8 cellular contexts compared by ENCODE assay signal in the genomic region with DNA sequence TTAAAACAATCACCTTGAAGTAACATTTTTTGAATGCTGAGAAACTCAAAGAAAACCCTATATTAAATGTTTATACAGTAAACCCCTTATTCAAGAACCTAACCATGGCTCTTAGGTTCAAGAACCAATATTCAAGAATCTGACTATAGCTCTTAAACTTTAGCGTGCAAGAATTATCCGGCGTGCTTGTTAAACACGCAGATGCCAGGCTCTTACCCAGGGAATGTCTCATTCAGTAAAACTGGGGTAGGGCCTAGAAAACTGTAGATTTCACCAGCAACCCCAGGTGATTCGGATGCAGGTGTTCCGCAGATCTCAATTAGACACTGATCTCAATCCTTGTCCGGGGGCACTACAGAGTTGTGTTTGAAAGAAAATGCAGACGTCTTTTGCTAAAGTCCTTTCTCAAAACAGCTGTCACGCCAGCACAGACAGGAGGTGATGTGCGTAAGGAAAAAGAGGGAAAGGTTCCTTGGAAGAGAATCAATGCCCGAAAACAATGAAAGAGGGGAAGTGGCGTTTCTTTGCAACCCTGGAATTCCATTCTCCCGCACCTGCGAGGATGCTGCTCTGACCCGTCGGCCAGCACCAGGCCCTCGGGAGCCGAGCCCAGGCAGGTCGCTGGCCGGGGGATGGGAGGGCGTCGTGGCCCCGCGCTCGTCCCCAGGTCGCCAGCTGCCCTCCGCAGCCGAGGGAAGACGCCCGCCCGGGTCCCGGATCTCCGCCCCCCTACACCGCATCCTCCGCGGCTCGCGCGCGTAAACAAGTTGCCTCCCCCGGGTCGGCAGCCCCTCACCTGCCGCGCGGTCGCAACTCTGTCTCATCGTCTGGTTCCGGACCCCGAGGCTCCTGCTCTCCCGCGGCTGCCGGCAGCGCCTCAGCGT. TPM values are rescaled to one million over a fixed set of nuclear protein-coding genes. Genes with fewer than 3 reads are reported as not detected.
DNase-seq lines count a peak whose midpoint lies in the region; ATAC-seq and TF ChIP-seq lines count a peak whose summit lies in the region.

No MANE protein-coding gene starts in this region.

- H3K4me3 ChIP-seq in astrocyte of the spinal cord (ENCODE audit: low read depth, low read length) (peak overlapping the region; percentile 66), iPS-15b (ENCODE audit: low read depth, low read length) (peak overlapping the region; percentile 67), skeletal muscle tissue (ENCODE audit: low read length in 3 of 3) (peak overlapping the region; percentile 84 to 96 (median 92))

- peak; percentile 5 for ATAC-seq in GM18498 (IDR thresholded peaks at IDR 0.05; ENCODE audit: unreplicated experiment)
- ATAC-seq in HG03045 (IDR thresholded peaks at IDR 0.05; ENCODE audit: unreplicated experiment) = peak; percentile 2

- DNase-seq in SW480 (ENCODE audit: low spot score) = peak; percentile 8
- DNase-seq in astrocyte of the spinal cord (ENCODE audit: low read depth, low spot score) = peak; percentile 16
- DNase-seq in NCI-H128 (lab: John Stamatoyannopoulos, UW; ENCODE audit: unreplicated experiment) = no peak
- DNase-seq in SKM-1 (lab: John Stamatoyannopoulos, UW; ENCODE audit: unreplicated experiment) = no peak

- H3K27me3 ChIP-seq in iPS-15b (ENCODE audit: control insufficient read depth, insufficient read depth, low read length) (no peaks in the 10 kb centered on the region), skeletal muscle tissue (ENCODE audit: control insufficient read depth in 3 of 3, insufficient read depth in 3 of 3, low read length in 3 of 3) (no peaks in the 10 kb centered on the region)

- H3K27ac ChIP-seq in skeletal muscle tissue (ENCODE audit: low read depth, low read length) = peak overlapping the region; percentile 91

- no peaks in the 10 kb centered on the region for H3K36me3 ChIP-seq in iPS-15b (ENCODE audit: control insufficient read depth, insufficient read depth, low read length)
- no peaks in the 10 kb centered on the region for H3K36me3 ChIP-seq in skeletal muscle tissue (ENCODE audit: control insufficient read depth in 3 of 3, insufficient read depth in 3 of 3, low read length in 3 of 3)

- no peaks in the 10 kb centered on the region for H3K9me3 ChIP-seq in iPS-15b (ENCODE audit: control insufficient read depth, insufficient read depth, low read length)
- no peaks in the 10 kb centered on the region for H3K9me3 ChIP-seq in skeletal muscle tissue (ENCODE audit: control insufficient read depth in 3 of 3, low read length in 3 of 3)

- H3K4me1 ChIP-seq in iPS-15b (ENCODE audit: control insufficient read depth, insufficient read depth, low read length) = peaks cover 35% of the 10 kb centered on the region
- H3K4me1 ChIP-seq in skeletal muscle tissue (ENCODE audit: control insufficient read depth in 3 of 3, insufficient read depth in 3 of 3, low read length in 3 of 3) = peaks cover 19 to 28% (median 23%) of the 10 kb centered on the region in 3 donors

- in situ Hi-C loops in astrocyte of the spinal cord (cut with HindIII; ENCODE audit: low sequenced_read_pairs) = no loop called here

- H3K9ac ChIP-seq in iPS-15b (ENCODE audit: low read depth, low read length) (peak overlapping the region; percentile 48), skeletal muscle tissue (ENCODE audit: low read depth in 1 of 3, low read length in 3 of 3) (peak overlapping the region; percentile 90 to 93 (median 93))

- TF ChIP-seq CTCF in astrocyte of the spinal cord (IDR thresholded peaks at IDR 0.05; ENCODE audit: low read depth, low read length) = no peak

RNA-seq across cellular contexts. Expression of a gene that starts 0.9 kb away (rescaled TPM):
- total RNA-seq in skeletal muscle tissue = 24.0 TPM

Comparison
In these comparisons a context has a peak if more than half of its experiments do, and no peak if none do; other contexts are left out.
1. DNase-seq: peak in SW480 (single experiment) and astrocyte of the spinal cord (single experiment); none in NCI-H128 (single experiment) and SKM-1 (single experiment).
2. Peak in every context shown above with its lines, with median percentiles within 50 percentile points of each other: H3K4me3 ChIP-seq.